2 cellular contexts compared by ENCODE assay signal in the genomic region with DNA sequence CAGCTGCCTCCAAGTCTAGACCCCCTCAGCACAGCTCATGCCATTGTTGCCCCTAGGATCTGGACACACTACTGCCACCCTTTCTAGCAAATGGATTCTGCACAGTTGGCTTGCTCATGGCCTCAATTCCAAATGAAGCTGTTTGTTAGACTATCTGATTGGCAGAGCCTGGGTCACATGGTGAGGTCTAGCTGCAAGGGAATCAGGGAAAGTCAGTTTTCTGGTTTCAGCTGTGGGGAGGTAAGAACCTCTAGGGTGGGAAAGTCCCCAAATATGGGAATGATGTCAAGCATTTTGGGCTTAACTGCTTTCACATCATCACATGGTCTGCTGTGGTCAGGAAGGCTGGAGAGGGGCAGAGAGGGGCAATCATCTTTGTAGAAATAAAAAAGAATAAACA.
TF ChIP-seq lines count a peak whose summit lies in the region.

No MANE protein-coding gene starts in this region.

TF ChIP-seq in Ishikawa, 13 proteins besides CTCF, POLR2A, EP300 and RAD21:
- TF ChIP-seq, protein P1, sequence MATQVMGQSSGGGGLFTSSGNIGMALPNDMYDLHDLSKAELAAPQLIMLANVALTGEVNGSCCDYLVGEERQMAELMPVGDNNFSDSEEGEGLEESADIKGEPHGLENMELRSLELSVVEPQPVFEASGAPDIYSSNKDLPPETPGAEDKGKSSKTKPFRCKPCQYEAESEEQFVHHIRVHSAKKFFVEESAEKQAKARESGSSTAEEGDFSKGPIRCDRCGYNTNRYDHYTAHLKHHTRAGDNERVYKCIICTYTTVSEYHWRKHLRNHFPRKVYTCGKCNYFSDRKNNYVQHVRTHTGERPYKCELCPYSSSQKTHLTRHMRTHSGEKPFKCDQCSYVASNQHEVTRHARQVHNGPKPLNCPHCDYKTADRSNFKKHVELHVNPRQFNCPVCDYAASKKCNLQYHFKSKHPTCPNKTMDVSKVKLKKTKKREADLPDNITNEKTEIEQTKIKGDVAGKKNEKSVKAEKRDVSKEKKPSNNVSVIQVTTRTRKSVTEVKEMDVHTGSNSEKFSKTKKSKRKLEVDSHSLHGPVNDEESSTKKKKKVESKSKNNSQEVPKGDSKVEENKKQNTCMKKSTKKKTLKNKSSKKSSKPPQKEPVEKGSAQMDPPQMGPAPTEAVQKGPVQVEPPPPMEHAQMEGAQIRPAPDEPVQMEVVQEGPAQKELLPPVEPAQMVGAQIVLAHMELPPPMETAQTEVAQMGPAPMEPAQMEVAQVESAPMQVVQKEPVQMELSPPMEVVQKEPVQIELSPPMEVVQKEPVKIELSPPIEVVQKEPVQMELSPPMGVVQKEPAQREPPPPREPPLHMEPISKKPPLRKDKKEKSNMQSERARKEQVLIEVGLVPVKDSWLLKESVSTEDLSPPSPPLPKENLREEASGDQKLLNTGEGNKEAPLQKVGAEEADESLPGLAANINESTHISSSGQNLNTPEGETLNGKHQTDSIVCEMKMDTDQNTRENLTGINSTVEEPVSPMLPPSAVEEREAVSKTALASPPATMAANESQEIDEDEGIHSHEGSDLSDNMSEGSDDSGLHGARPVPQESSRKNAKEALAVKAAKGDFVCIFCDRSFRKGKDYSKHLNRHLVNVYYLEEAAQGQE (IDR thresholded peaks at IDR 0.05; ENCODE audit: low read depth), result no peak
- TF ChIP-seq EGR1 (IDR thresholded peaks at IDR 0.05) (no peak), USF1 (IDR thresholded peaks at IDR 0.05) (peak; percentile 34; the same call in 1 of the 2 replicates), YY1 (IDR thresholded peaks at IDR 0.05; ENCODE audit: low read depth) (no peak), FOXM1 (IDR thresholded peaks at IDR 0.05; ENCODE audit: borderline replicate concordance, low read depth) (no peak), CREB1 (IDR thresholded peaks at IDR 0.05; ENCODE audit: low read depth) (no peak)

TF ChIP-seq in K562, 482 proteins besides CTCF, POLR2A, EP300 and RAD21:
- TF ChIP-seq, protein P2, sequence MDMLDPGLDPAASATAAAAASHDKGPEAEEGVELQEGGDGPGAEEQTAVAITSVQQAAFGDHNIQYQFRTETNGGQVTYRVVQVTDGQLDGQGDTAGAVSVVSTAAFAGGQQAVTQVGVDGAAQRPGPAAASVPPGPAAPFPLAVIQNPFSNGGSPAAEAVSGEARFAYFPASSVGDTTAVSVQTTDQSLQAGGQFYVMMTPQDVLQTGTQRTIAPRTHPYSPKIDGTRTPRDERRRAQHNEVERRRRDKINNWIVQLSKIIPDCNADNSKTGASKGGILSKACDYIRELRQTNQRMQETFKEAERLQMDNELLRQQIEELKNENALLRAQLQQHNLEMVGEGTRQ (CRISPR knock-in tag; IDR thresholded peaks at IDR 0.05), result peak; percentile 42
- peak; percentile 67; the same call in 1 of the 2 replicates for TF ChIP-seq USF1 (CRISPR knock-in tag; IDR thresholded peaks at IDR 0.05)
- no peak for TF ChIP-seq CAMTA2 (CRISPR knock-in tag; conservative IDR thresholded peaks at IDR 0.05)
